ENCODE assay signal across 1 cellular context in genomic region chr12:109878749-109879148, GRCh38.
TF ChIP-seq lines count a peak whose summit lies in the region.

No MANE protein-coding gene starts in this region.

TF ChIP-seq in IMR-90, 13 proteins besides CTCF, POLR2A, EP300 and RAD21 (continued from another document):
- TF ChIP-seq, protein P1, sequence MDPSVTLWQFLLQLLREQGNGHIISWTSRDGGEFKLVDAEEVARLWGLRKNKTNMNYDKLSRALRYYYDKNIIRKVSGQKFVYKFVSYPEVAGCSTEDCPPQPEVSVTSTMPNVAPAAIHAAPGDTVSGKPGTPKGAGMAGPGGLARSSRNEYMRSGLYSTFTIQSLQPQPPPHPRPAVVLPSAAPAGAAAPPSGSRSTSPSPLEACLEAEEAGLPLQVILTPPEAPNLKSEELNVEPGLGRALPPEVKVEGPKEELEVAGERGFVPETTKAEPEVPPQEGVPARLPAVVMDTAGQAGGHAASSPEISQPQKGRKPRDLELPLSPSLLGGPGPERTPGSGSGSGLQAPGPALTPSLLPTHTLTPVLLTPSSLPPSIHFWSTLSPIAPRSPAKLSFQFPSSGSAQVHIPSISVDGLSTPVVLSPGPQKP (IDR thresholded peaks at IDR 0.05; ENCODE audit: borderline replicate concordance, low read depth, low read length), result no peak
- TF ChIP-seq CEBPB (IDR thresholded peaks at IDR 0.05; ENCODE audit: low read depth, low read length) (no peak), MAZ (IDR thresholded peaks at IDR 0.05; ENCODE audit: borderline replicate concordance, low read depth, low read length) (no peak), MXI1 (IDR thresholded peaks at IDR 0.05; ENCODE audit: borderline replicate concordance, low read depth, low read length) (no peak), CHD1 (IDR thresholded peaks at IDR 0.05; ENCODE audit: low read depth, low read length) (no peak), FOS (IDR thresholded peaks at IDR 0.05; ENCODE audit: low read depth, low read length) (no peak), BHLHE40 (IDR thresholded peaks at IDR 0.05; ENCODE audit: low read depth, low read length) (no peak), SMC3 (IDR thresholded peaks at IDR 0.05; ENCODE audit: low read depth, low read length) (no peak), MAFK (IDR thresholded peaks at IDR 0.05; ENCODE audit: low read depth, low read length) (no peak), RCOR1 (IDR thresholded peaks at IDR 0.05; ENCODE audit: insufficient replicate concordance, low read length) (no peak), NFE2L2 (IDR thresholded peaks at IDR 0.05; ENCODE audit: low read depth, low read length) (no peak)
- TF ChIP-seq, protein P2, sequence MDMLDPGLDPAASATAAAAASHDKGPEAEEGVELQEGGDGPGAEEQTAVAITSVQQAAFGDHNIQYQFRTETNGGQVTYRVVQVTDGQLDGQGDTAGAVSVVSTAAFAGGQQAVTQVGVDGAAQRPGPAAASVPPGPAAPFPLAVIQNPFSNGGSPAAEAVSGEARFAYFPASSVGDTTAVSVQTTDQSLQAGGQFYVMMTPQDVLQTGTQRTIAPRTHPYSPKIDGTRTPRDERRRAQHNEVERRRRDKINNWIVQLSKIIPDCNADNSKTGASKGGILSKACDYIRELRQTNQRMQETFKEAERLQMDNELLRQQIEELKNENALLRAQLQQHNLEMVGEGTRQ (IDR thresholded peaks at IDR 0.05; ENCODE audit: low read depth, low read length), result no peak
TF ChIP-seq in IMR-90: peak in this region for 0.
